ENCODE assay signal across 8 cellular contexts in genomic region chr12:56315626-56316473, GRCh38. TPM values are rescaled to one million over a fixed set of nuclear protein-coding genes. Genes with fewer than 3 reads are reported as not detected.
DNase-seq lines count a peak whose midpoint lies in the region; ATAC-seq and TF ChIP-seq lines count a peak whose summit lies in the region.

CNPY2 (minus strand) TSS chr12:56315988; CDS start chr12:56315217, 771 bp downstream.

- no peaks in the 10 kb centered on the region for H3K9me3 Mint-ChIP-seq in effector memory CD8-positive, alpha-beta T cell

- DNase-seq in COLO668 (lab: John Stamatoyannopoulos, UW; ENCODE audit: unreplicated experiment) = peak; percentile 93
- peak; percentile 91 for DNase-seq in GM20000 (ENCODE audit: low spot score)
- DNase-seq in HT-29 (ENCODE audit: low spot score) = peak; percentile 97
- peak; percentile 91 to 97 for DNase-seq in NOMO-1 (lab: John Stamatoyannopoulos, UW; ENCODE audit: unreplicated experiment in 2 of 2)
- DNase-seq in effector memory CD8-positive, alpha-beta T cell = peak; percentile 84 to 91 (median 90)
- DNase-seq in medulla oblongata (ENCODE audit: extremely low spot score) = peak; percentile 97
- DNase-seq in stimulated activated CD8-positive, alpha-beta memory T cell treated with anti-CD3 and anti-CD28 coated beads, Interleukin-12 subunit alpha, Interleukin-12 subunit beta, amount 100 ng/mL, for 1 hour (ENCODE audit: low read depth) = peak; percentile 87

- peak within 1 kb of the TSS; percentile 97 to 99 for H3K4me3 Mint-ChIP-seq in effector memory CD8-positive, alpha-beta T cell

- H3K27me3 Mint-ChIP-seq in effector memory CD8-positive, alpha-beta T cell = no peaks in the 10 kb centered on the region

- peak within 1 kb of the TSS; percentile 99 for H3K27ac Mint-ChIP-seq in effector memory CD8-positive, alpha-beta T cell

- CTCF ChIA-PET in activated CD8-positive, alpha-beta memory T cell treated with anti-CD3 and anti-CD28 coated beads for 36 hours (lab: Charles Lee) = interaction anchor here (0.9 to 3.2 kb wide), 7 partner anchors 21 to 148 kb away, joined by 3 to 13 read pairs (median 3); partner anchors contain the start of genes IL23A and SMARCC2

- H3K36me3 Mint-ChIP-seq in effector memory CD8-positive, alpha-beta T cell (ENCODE audit: insufficient read depth) = peaks cover 44% of the 10 kb centered on the region

- H3K4me1 Mint-ChIP-seq in effector memory CD8-positive, alpha-beta T cell (ENCODE audit: low read depth in 2 of 2) = peaks cover 9 to 13% of the 10 kb centered on the region in 2 donors

- POLR2A ChIA-PET in activated CD8-positive, alpha-beta memory T cell treated with anti-CD3 and anti-CD28 coated beads for 36 hours (lab: Charles Lee) = interaction anchor here (0.6 to 2.1 kb wide), 9 partner anchors 14 to 330 kb away, joined by 3 to 10 read pairs (median 5); partner anchors contain the start of genes ATP5F1B, IL23A, PAN2 and STAT2

- ATAC-seq in effector memory CD8-positive, alpha-beta T cell (replicated peaks) = peak; percentile 91

- TF ChIP-seq CTCF in GM20000 (IDR thresholded peaks at IDR 0.05; ENCODE audit: extremely low read depth, missing control alignments) = no peak

RNA-seq across cellular contexts. Expression of gene CNPY2, which starts in this region (rescaled TPM):
- total RNA-seq in HT-29 (2014; rRNA removed; shearing (Covaris generic)) = 129 and 152 TPM in 2 replicates
- 100 to 1,000 TPM; 180 to 185 TPM for total RNA-seq in activated CD8-positive, alpha-beta memory T cell treated with anti-CD3 and anti-CD28 coated beads for 36 hours

Comparison
In these comparisons a context has a peak if more than half of its experiments do, and no peak if none do; other contexts are left out.
1. Peak in every context shown above with its lines: DNase-seq and ATAC-seq.